8 cellular contexts compared by ENCODE assay signal in genomic region chr20:58310291-58310782, GRCh38. TPM values are rescaled to one million over a fixed set of nuclear protein-coding genes. Genes with fewer than 3 reads are reported as not detected.
A peak's percentile ranks its signal among the peaks of the same experiment; 100 is the strongest.
DNase-seq lines count a peak whose midpoint lies in the region; ATAC-seq and TF ChIP-seq lines count a peak whose summit lies in the region.

No MANE protein-coding gene starts in this region.

- no peak for DNase-seq in activated T-cell treated with anti-CD3 and anti-CD28 coated beads, Interleukin-2, amount 50 U/mL, for 4 hours
- DNase-seq in activated T-cell treated with anti-CD3 and anti-CD28 coated beads for 4 hours (no peak), T-helper 17 cell (no peak), foreskin keratinocyte (peak in 1 of 2 donors; percentile 40), gastrocnemius medialis (no peak), mucosa of gallbladder (ENCODE audit: low spot score) (no peak), superior temporal gyrus (ENCODE audit: extremely low spot score) (no peak)

- in situ Hi-C loops in gastrocnemius medialis (cut with MboI; ENCODE audit: low sequenced_read_pairs in 4 of 4), result no loop called here

- peak overlapping the region; percentile 63 to 94 (median 86) for H3K4me3 ChIP-seq in gastrocnemius medialis

- no peak for ATAC-seq in activated T-cell treated with anti-CD3 and anti-CD28 coated beads, Interleukin-2, amount 50 U/mL, for 4 hours
- no peak for ATAC-seq in T-helper 17 cell
- no peak for ATAC-seq in foreskin keratinocyte
- ATAC-seq in gastrocnemius medialis, result no peak
- no peak for ATAC-seq in HG03175 (IDR thresholded peaks at IDR 0.05; ENCODE audit: unreplicated experiment)

- no peak for TF ChIP-seq POLR2A in gastrocnemius medialis (IDR thresholded peaks at IDR 0.05)

- H3K9me3 ChIP-seq in T-helper 17 cell (ENCODE audit: control insufficient read depth, low read length, poor library complexity, severe bottlenecking), result no peaks in the 10 kb centered on the region
- no peaks in the 10 kb centered on the region for H3K9me3 ChIP-seq in gastrocnemius medialis

- TF ChIP-seq CTCF in foreskin keratinocyte (conservative IDR thresholded peaks at IDR 0.05) (no peak), gastrocnemius medialis (IDR thresholded peaks at IDR 0.05 in 4 of 5, conservative IDR thresholded peaks at IDR 0.05 in 1 of 5) (no peak)

- H3K27me3 Mint-ChIP-seq in activated T-cell treated with anti-CD3 and anti-CD28 coated beads, Interleukin-2, amount 50 U/mL, for 4 hours (ENCODE audit: low read depth), result no peaks in the 10 kb centered on the region
- no peaks in the 10 kb centered on the region for H3K27me3 Mint-ChIP-seq in T-helper 17 cell

- H3K27ac ChIP-seq in foreskin keratinocyte (peak overlapping the region; percentile 80), gastrocnemius medialis (peak overlapping the region; percentile 80 to 89 (median 83))

- H3K4me3 Mint-ChIP-seq in activated T-cell treated with anti-CD3 and anti-CD28 coated beads, Interleukin-2, amount 50 U/mL, for 4 hours, result peak overlapping the region; percentile 92
- peak overlapping the region; percentile 95 for H3K4me3 Mint-ChIP-seq in T-helper 17 cell

- H3K27ac Mint-ChIP-seq in T-helper 17 cell, result peak overlapping the region; percentile 90

- H3K9me3 Mint-ChIP-seq in activated T-cell treated with anti-CD3 and anti-CD28 coated beads, Interleukin-2, amount 50 U/mL, for 4 hours, result no peaks in the 10 kb centered on the region

- H3K4me1 Mint-ChIP-seq in activated T-cell treated with anti-CD3 and anti-CD28 coated beads, Interleukin-2, amount 50 U/mL, for 4 hours (ENCODE audit: low read depth), result peaks cover 74% of the 10 kb centered on the region
- peaks cover 30% of the 10 kb centered on the region for H3K4me1 Mint-ChIP-seq in T-helper 17 cell

- H3K27me3 ChIP-seq in foreskin keratinocyte, result no peaks in the 10 kb centered on the region
- no peaks in the 10 kb centered on the region for H3K27me3 ChIP-seq in gastrocnemius medialis

- peaks cover 27% of the 10 kb centered on the region for H3K4me1 ChIP-seq in foreskin keratinocyte
- H3K4me1 ChIP-seq in gastrocnemius medialis, result peaks cover 15 to 16% of the 10 kb centered on the region in 2 donors

- intact Hi-C loops in gastrocnemius medialis (cut with DNase I; ENCODE audit: low total_unique reads), result loop anchor here (2.0 kb wide), 1 partner anchor 20 kb away; no protein-coding TSS in a partner anchor

- peaks cover 0 to 21% of the 10 kb centered on the region in 2 donors for H3K36me3 ChIP-seq in gastrocnemius medialis

- peaks cover 23% of the 10 kb centered on the region for H3K36me3 Mint-ChIP-seq in activated T-cell treated with anti-CD3 and anti-CD28 coated beads, Interleukin-2, amount 50 U/mL, for 4 hours (ENCODE audit: insufficient read depth)
- H3K36me3 Mint-ChIP-seq in T-helper 17 cell (ENCODE audit: low read depth), result peaks cover 4% of the 10 kb centered on the region

RNA-seq across cellular contexts. Expression of gene RAB22A, which starts 0.8 kb away (rescaled TPM):
- 10 to 100 TPM; 15.9 to 17.9 (median 17.3) TPM for total RNA-seq in activated T-cell treated with anti-CD3 and anti-CD28 coated beads, Interleukin-2, amount 50 U/mL, for 4 hours
- 10 to 100 TPM; 21.7 to 22.4 TPM for total RNA-seq in T-helper 17 cell
- 18.7 and 19.3 TPM in 2 replicates for total RNA-seq in foreskin keratinocyte
- 7.5 and 8.2 TPM in 2 replicates for polyA plus RNA-seq in foreskin keratinocyte
- total RNA-seq in gastrocnemius medialis, result 10 to 100 TPM in 1 of 4 donors, 1 to 10 TPM in 3; 8.0 to 10.9 (median 9.3) TPM
- total RNA-seq in mucosa of gallbladder, result 21.3 TPM
